ENCODE assay signal across 10 cellular contexts in genomic region chr6:127547215-127547614, GRCh38. TPM values are rescaled to one million over a fixed set of nuclear protein-coding genes. Genes with fewer than 3 reads are reported as not detected.
DNase-seq lines count a peak whose midpoint lies in the region; ATAC-seq, FAIRE-seq and TF ChIP-seq lines count a peak whose summit lies in the region.
"Had no signal": no experiment of that assay in that cellular context is flagged by ENCODE, and none has a peak within 500 bp of the region (broad histone marks: within the 10 kb centered on the region; RNA-seq: fewer than 3 reads in every experiment).

No MANE protein-coding gene starts in this region.

- no peak overlapping the region for H3K4me3 ChIP-seq in testis

- H3K27me3 Mint-ChIP-seq in nephron progenitor cell (ENCODE audit: low read depth, poor library complexity): peaks cover 3% of the 10 kb centered on the region
- H3K27me3 Mint-ChIP-seq in glutamatergic neuron (ENCODE audit: unreplicated experiment): no peaks in the 10 kb centered on the region

- intact Hi-C loops in testis (cut with DNase I; ENCODE audit: low total_unique reads): no loop called here

- no peak overlapping the region for H3K27ac ChIP-seq in testis

- no peaks in the 10 kb centered on the region for H3K9me3 ChIP-seq in testis

- ATAC-seq in HG02870 (IDR thresholded peaks at IDR 0.05; ENCODE audit: unreplicated experiment): peak; percentile 54
- ATAC-seq: left cardiac atrium had no signal

- H3K27me3 ChIP-seq in testis: no peaks in the 10 kb centered on the region

- peaks cover 9% of the 10 kb centered on the region for H3K4me1 Mint-ChIP-seq in nephron progenitor cell
- no peaks in the 10 kb centered on the region for H3K4me1 Mint-ChIP-seq in glutamatergic neuron (ENCODE audit: low read depth, unreplicated experiment)

- FAIRE-seq in GM12892 (lab: Jason Lieb, UNC): no peak

- WGBS in testis, 2 donors: 16 to 42% methylated on average over 1 of the region's 1 CpG

- DNase-seq in GM10266 (ENCODE audit: extremely low spot score) (no peak), nephron progenitor cell (no peak), glutamatergic neuron (no peak), NCI-H2171 treated with DMSO at 0.1 percent for 48 hours (lab: John Stamatoyannopoulos, UW) (no peak), GM12892 (ENCODE audit: insufficient read length) (no peak), testis (no peak)
- DNase-seq in activated CD4-positive, alpha-beta T cell treated with anti-CD3 and anti-CD28 coated beads, Interleukin-2, amount 50 U/mL, for 48 hours: peak; percentile 30 to 32
- DNase-seq: left cardiac atrium had no signal

- peak; percentile 20 for TF ChIP-seq CTCF in GM10266 (IDR thresholded peaks at IDR 0.05; ENCODE audit: control insufficient read depth, insufficient read depth, low read depth, missing control alignments)
- peak; percentile 39 for TF ChIP-seq CTCF in nephron progenitor cell (IDR thresholded peaks at IDR 0.05)
- no peak for TF ChIP-seq CTCF in glutamatergic neuron (IDR thresholded peaks at IDR 0.05; ENCODE audit: partially characterized antibody, unreplicated experiment)
- peak in 1 of 3 experiments; percentile 9 for TF ChIP-seq CTCF in testis (IDR thresholded peaks at IDR 0.05)

- no peaks in the 10 kb centered on the region for H3K4me1 ChIP-seq in testis

- no peak for TF ChIP-seq POLR2A in GM12892 (IDR thresholded peaks at IDR 0.05; ENCODE audit: low read depth, low read length)
- no peak for TF ChIP-seq POLR2A in testis (IDR thresholded peaks at IDR 0.05)

- H3K27ac Mint-ChIP-seq in nephron progenitor cell (no peak overlapping the region), glutamatergic neuron (ENCODE audit: unreplicated experiment) (no peak overlapping the region)
- H3K27ac Mint-ChIP-seq: activated naive CD4-positive, alpha-beta T cell treated with anti-CD3 and anti-CD28 coated beads, Interleukin-2, amount 50 U/mL, for 24 hours had no signal

- H3K36me3 Mint-ChIP-seq in nephron progenitor cell (ENCODE audit: low read depth) (no peaks in the 10 kb centered on the region), glutamatergic neuron (ENCODE audit: unreplicated experiment) (no peaks in the 10 kb centered on the region)
- H3K36me3 Mint-ChIP-seq: activated naive CD4-positive, alpha-beta T cell treated with anti-CD3 and anti-CD28 coated beads, Interleukin-2, amount 50 U/mL, for 24 hours had no signal

- H3K9me3 Mint-ChIP-seq in nephron progenitor cell (no peaks in the 10 kb centered on the region), glutamatergic neuron (ENCODE audit: unreplicated experiment) (no peaks in the 10 kb centered on the region)
- H3K9me3 Mint-ChIP-seq: activated naive CD4-positive, alpha-beta T cell treated with anti-CD3 and anti-CD28 coated beads, Interleukin-2, amount 50 U/mL, for 24 hours had no signal

- H3K4me3 Mint-ChIP-seq in nephron progenitor cell (no peak overlapping the region), glutamatergic neuron (ENCODE audit: unreplicated experiment) (no peak overlapping the region)
- H3K4me3 Mint-ChIP-seq: activated naive CD4-positive, alpha-beta T cell treated with anti-CD3 and anti-CD28 coated beads, Interleukin-2, amount 50 U/mL, for 24 hours had no signal

- H3K36me3 ChIP-seq in testis (ENCODE audit: low read depth, missing control alignments): no peaks in the 10 kb centered on the region

RNA-seq across cellular contexts. Expression of gene C6orf58, which starts 29.8 kb away (rescaled TPM):
- not detected for total RNA-seq in glutamatergic neuron (ENCODE audit: unreplicated experiment)
- polyA plus RNA-seq in GM12892 (2012; ENCODE audit: missing spikeins): not detected
- total RNA-seq in testis: not detected
- 3.0 TPM for polyA plus RNA-seq in testis (ENCODE audit: insufficient read depth, low read depth, low replicate concordance)
- total RNA-seq: left cardiac atrium had no signal

Comparison
In these comparisons a context has a peak if more than half of its experiments do, and no peak if none do; other contexts are left out.
1. DNase-seq: peak in activated CD4-positive, alpha-beta T cell treated with anti-CD3 and anti-CD28 coated beads, Interleukin-2, amount 50 U/mL, for 48 hours (2 of 2); none in GM10266 (single experiment), nephron progenitor cell (single experiment), glutamatergic neuron (single experiment), NCI-H2171 treated with DMSO at 0.1 percent for 48 hours (single experiment), GM12892 (single experiment) and testis (single experiment).